1 cellular context compared by ENCODE assay signal in the genomic region with DNA sequence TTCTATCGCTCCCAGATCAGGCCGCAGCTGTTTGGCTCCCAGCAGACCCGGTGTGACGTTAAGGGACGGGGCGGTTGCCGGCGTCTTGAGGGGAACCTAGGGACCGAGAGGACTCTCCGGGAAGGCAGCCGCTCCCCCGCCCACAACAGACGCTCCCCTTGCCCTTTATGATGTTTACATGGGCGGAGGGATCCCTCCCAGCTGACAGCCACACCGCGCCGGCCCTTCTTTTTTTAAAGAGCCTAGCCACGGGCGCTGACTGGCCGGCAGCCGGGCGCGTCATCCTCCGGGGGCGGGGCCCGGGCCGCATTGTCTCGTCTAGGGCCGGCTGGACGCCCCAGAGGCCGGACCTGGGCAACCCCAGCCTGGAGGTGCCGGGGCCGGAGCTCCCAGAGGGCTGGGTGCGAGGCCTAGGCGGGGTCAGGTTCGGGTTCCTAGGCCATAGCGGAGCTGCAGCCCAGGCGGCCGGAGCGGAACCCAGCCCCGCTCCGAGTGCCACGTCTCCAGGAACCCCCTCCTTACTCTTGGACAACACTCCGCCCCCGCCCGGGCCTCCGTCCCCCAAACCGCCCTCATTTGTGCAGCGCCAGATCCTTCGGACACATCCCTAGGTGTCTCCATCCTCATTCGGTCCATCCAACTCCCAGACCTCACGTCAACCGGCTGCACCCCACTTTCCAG.
TF ChIP-seq lines count a peak whose summit lies in the region.

A gene (plus strand): TSS at position 340 of the 681 bp plus-strand sequence.

TF ChIP-seq in Ishikawa, 13 proteins besides CTCF, POLR2A, EP300 and RAD21 (continued from another document):
- TF ChIP-seq, protein P1, sequence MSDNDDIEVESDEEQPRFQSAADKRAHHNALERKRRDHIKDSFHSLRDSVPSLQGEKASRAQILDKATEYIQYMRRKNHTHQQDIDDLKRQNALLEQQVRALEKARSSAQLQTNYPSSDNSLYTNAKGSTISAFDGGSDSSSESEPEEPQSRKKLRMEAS (IDR thresholded peaks at IDR 0.05) = peak; percentile 95
- TF ChIP-seq CREB1 (IDR thresholded peaks at IDR 0.05; ENCODE audit: low read depth) = peak; percentile 72; the same call in 1 of the 2 replicates
- peak; percentile 47; the same call in 1 of the 2 replicates for TF ChIP-seq EGR1 (IDR thresholded peaks at IDR 0.05)
